ENCODE assay signal across 9 cellular contexts in genomic region chr12:77065361-77066204, GRCh38. TPM values are rescaled to one million over a fixed set of nuclear protein-coding genes. Genes with fewer than 3 reads are reported as not detected.
DNase-seq lines count a peak whose midpoint lies in the region; ATAC-seq, FAIRE-seq and TF ChIP-seq lines count a peak whose summit lies in the region.
"Had no signal": no experiment of that assay in that cellular context is flagged by ENCODE, and none has a peak within 500 bp of the region (broad histone marks: within the 10 kb centered on the region; RNA-seq: fewer than 3 reads in every experiment).

Gene E2F7, minus strand, starts transcription at chr12:77065569. Its CDS starts 934 bp downstream, at chr12:77064635.

- H3K9ac ChIP-seq in keratinocyte (ENCODE audit: control insufficient read depth, extremely low read depth, insufficient read depth, low read length) = peak within 1 kb of the TSS; percentile 89

- peak within 1 kb of the TSS; percentile 78 for H3K27ac ChIP-seq in keratinocyte (ENCODE audit: control insufficient read depth, insufficient read depth, low read length)

- no peaks in the 10 kb centered on the region for H4K20me1 ChIP-seq in keratinocyte (ENCODE audit: control insufficient read depth, extremely low read depth, insufficient read depth, low read length)

- H3K27ac Mint-ChIP-seq in central memory CD8-positive, alpha-beta T cell (ENCODE audit: low read depth) = peak within 1 kb of the TSS; percentile 26

- dilution Hi-C loops in keratinocyte (cut with MboI; ENCODE audit: extremely low pct_ligation_motif_present, low sequenced_read_pairs) = no loop called here

- peak; percentile 87 for FAIRE-seq in keratinocyte (lab: Jason Lieb, UNC)
- FAIRE-seq: TTC549 had no signal

- H3K4me1 ChIP-seq in keratinocyte (ENCODE audit: control insufficient read depth, extremely low read depth, insufficient read depth, low read length) = peaks cover 14% of the 10 kb centered on the region

- no peaks in the 10 kb centered on the region for H3K27me3 ChIP-seq in keratinocyte (ENCODE audit: control insufficient read depth, extremely low read depth, insufficient read depth, low read length)

- peak; percentile 99 for DNase-seq in AG20443 (ENCODE audit: low spot score)
- DNase-seq in NCI-H345 (lab: John Stamatoyannopoulos, UW) = peak; percentile 96
- peak; percentile 40 to 63 (median 56) for DNase-seq in activated CD4-positive, CD25-positive, alpha-beta regulatory T cell (lab: John Stamatoyannopoulos, UW)
- DNase-seq in central memory CD8-positive, alpha-beta T cell (ENCODE audit: low spot score in 2 of 2) = peak; percentile 47 to 58
- peak; percentile 72 for DNase-seq in keratinocyte (ENCODE audit: low read depth, low spot score)
- peak; percentile 63 to 79 for DNase-seq in stimulated activated CD4-positive, alpha-beta T cell treated with anti-CD3 and anti-CD28 coated beads, Interleukin-15, amount 100 ng/mL, for 1 hour (ENCODE audit: low read depth in 1 of 2, low spot score in 1 of 2)

- ATAC-seq in GM19043 (IDR thresholded peaks at IDR 0.05; ENCODE audit: low read depth, unreplicated experiment) = peak; percentile 59
- peak; percentile 70 for ATAC-seq in HG03342 (IDR thresholded peaks at IDR 0.05; ENCODE audit: unreplicated experiment)
- peak; percentile 83 for ATAC-seq in central memory CD8-positive, alpha-beta T cell (replicated peaks; ENCODE audit: extremely low read depth, poor library complexity, severe bottlenecking)

- H3K9me3 ChIP-seq in keratinocyte (ENCODE audit: control insufficient read depth, low read depth, low read length) = no peaks in the 10 kb centered on the region

- peaks cover 22% of the 10 kb centered on the region for H3K27me3 Mint-ChIP-seq in central memory CD8-positive, alpha-beta T cell

- H3K4me1 Mint-ChIP-seq in central memory CD8-positive, alpha-beta T cell = peaks cover 13% of the 10 kb centered on the region

- peak within 1 kb of the TSS; percentile 82 to 92 (median 84) for H3K4me3 ChIP-seq in keratinocyte (ENCODE audit: control insufficient read depth in 2 of 3, extremely low read depth in 1 of 3, insufficient read depth in 2 of 3, low read depth in 1 of 3, low read length in 3 of 3)

- peak within 1 kb of the TSS; percentile 67 for H3K4me3 Mint-ChIP-seq in central memory CD8-positive, alpha-beta T cell

- H3K4me2 ChIP-seq in keratinocyte (ENCODE audit: control insufficient read depth, extremely low read depth, insufficient read depth, low read depth, low read length) = peak within 1 kb of the TSS; percentile 82

- H3K9me1 ChIP-seq in keratinocyte (ENCODE audit: control insufficient read depth, extremely low read depth, insufficient read depth, low read length) = no peaks in the 10 kb centered on the region

- no peaks in the 10 kb centered on the region for H3K9me3 Mint-ChIP-seq in central memory CD8-positive, alpha-beta T cell

- H3K79me2 ChIP-seq in keratinocyte (ENCODE audit: control insufficient read depth, insufficient read depth, low read length) = peaks cover 32% of the 10 kb centered on the region

- no peaks in the 10 kb centered on the region for H3K36me3 Mint-ChIP-seq in central memory CD8-positive, alpha-beta T cell (ENCODE audit: insufficient read depth)

- H3K36me3 ChIP-seq in keratinocyte (ENCODE audit: control insufficient read depth in 2 of 2, extremely low read depth in 1 of 2, insufficient read depth in 2 of 2, low read length in 2 of 2) = peaks cover 2 to 7% of the 10 kb centered on the region in 2 experiments

- no peak for TF ChIP-seq CTCF in keratinocyte (optimal IDR thresholded peaks at IDR 0.05 in 1 of 3, IDR thresholded peaks at IDR 0.05 in 1 of 3, conservative IDR thresholded peaks at IDR 0.05 in 1 of 3; ENCODE audit: extremely low read depth in 1 of 3, insufficient read depth in 2 of 3, low read length in 3 of 3)

- peak within 1 kb of the TSS; percentile 68 for H2AFZ ChIP-seq in keratinocyte (ENCODE audit: control insufficient read depth, low read length)

RNA-seq across cellular contexts. Expression of gene E2F7, which starts in this region (rescaled TPM):
- 3.9 to 10.0 TPM (median 9.9 TPM) in 3 replicates for polyA plus RNA-seq in keratinocyte
- 3.0 TPM for polyA plus RNA-seq in keratinocyte (2011; ENCODE audit: low read depth)
- polyA plus RNA-seq in keratinocyte (2011; cell fraction: cytosol; rRNA removed) = 4.5 and 6.3 TPM in 2 replicates
- 11.3 and 12.7 TPM in 2 replicates for polyA plus RNA-seq in keratinocyte (2011; cell fraction: nucleus; rRNA removed)
- polyA plus RNA-seq in keratinocyte (2012; ENCODE audit: low replicate concordance) = 2.9 and 6.4 TPM in 2 replicates
- polyA minus RNA-seq in keratinocyte = 4.3 to 10.5 TPM (median 8.0 TPM) in 3 replicates
- 4.6 TPM for polyA minus RNA-seq in keratinocyte (2011; cell fraction: cytosol; rRNA and poly(A)+ RNA removed)
- polyA minus RNA-seq in keratinocyte (2011; cell fraction: nucleus; rRNA and poly(A)+ RNA removed) = 5.4 and 11.4 TPM in 2 replicates

Comparison
In these comparisons a context has a peak if more than half of its experiments do, and no peak if none do; other contexts are left out.
1. Peak in every context shown above with its lines: DNase-seq, ATAC-seq, H3K4me3 ChIP-seq and H3K27ac ChIP-seq.